5 cellular contexts compared by ENCODE assay signal in genomic region chr1:151900804-151901203, GRCh38. TPM values are rescaled to one million over a fixed set of nuclear protein-coding genes. Genes with fewer than 3 reads are reported as not detected.
"Had no signal": no experiment of that assay in that cellular context is flagged by ENCODE, and none has a peak within 500 bp of the region (broad histone marks: within the 10 kb centered on the region; RNA-seq: fewer than 3 reads in every experiment).

No MANE protein-coding gene starts in this region.

RNA-seq across cellular contexts. Expression of gene THEM5, which starts 47.3 kb away (rescaled TPM):
- total RNA-seq: GM23338, H1, H9, HT-29 had no signal
- polyA plus RNA-seq: GM23338, H1, IgD-negative memory B cell had no signal
